Comparison of ENCODE assay signal across 14 cellular contexts in the genomic region with DNA sequence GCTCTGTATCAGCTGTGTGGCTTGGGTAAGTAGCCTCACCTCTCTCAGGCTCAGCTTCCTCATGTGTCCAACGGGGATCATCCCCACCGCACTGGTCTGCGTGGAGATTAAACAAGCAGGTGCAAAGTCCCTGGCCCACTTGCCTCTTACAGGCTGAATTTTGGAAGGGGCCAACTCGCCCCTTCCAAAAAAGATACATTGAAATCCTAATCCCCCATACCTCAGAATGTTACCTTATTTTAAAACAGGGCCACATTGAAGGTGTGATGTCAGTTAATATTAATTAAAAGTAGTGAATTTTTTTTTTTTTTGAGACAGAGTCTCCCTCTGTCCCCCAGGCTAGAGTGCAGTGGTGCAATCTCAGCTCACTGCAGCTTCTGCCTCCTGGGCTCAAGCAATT.
"Had no signal": no experiment of that assay in that cellular context is flagged by ENCODE, and none has a peak within 500 bp of the region (broad histone marks: within the 10 kb centered on the region; RNA-seq: fewer than 3 reads in every experiment).

No MANE protein-coding gene starts in this region.

- H2AFZ ChIP-seq: parathyroid adenoma had no signal

- H3K27me3 ChIP-seq: ascending aorta, gastroesophageal sphincter had no signal

- DNase-seq: activated CD4-positive, alpha-beta memory T cell treated with anti-CD3 and anti-CD28 coated beads, Interleukin-2, amount 10 ng/mL, durations not matched to agents 7 days and 5 days; activated CD4-positive, alpha-beta T cell treated with anti-CD3 and anti-CD28 coated beads for 4 hours; activated naive CD4-positive, alpha-beta T cell treated with anti-CD3 and anti-CD28 coated beads, Interleukin-2, amount 10 ng/mL, durations not matched to agents 7 days and 5 days; activated T-cell treated with anti-CD3 and anti-CD28 coated beads, Interleukin-2, amount 50 U/mL, for 24 hours; erythroblast; naive thymus-derived CD8-positive, alpha-beta T cell; stimulated activated CD4-positive, alpha-beta T cell treated with anti-CD3 and anti-CD28 coated beads, Interleukin-4, amount 100 ng/mL, for 4 hours; stimulated activated CD8-positive, alpha-beta memory T cell treated with anti-CD3 and anti-CD28 coated beads, Interleukin-4, amount 100 ng/mL, for 48 hours; stimulated activated naive CD4-positive, alpha-beta T cell treated with Interleukin-2 at 50 U/mL for 16 hours had no signal

- ATAC-seq: gastroesophageal sphincter; naive thymus-derived CD8-positive, alpha-beta T cell had no signal

- H3K9ac ChIP-seq: parathyroid adenoma had no signal

- H3K36me3 ChIP-seq: ascending aorta, gastroesophageal sphincter had no signal

- H3K4me2 ChIP-seq: smooth muscle cell had no signal

- FAIRE-seq: islet of Langerhans had no signal

- H3K9me3 ChIP-seq: ascending aorta, gastroesophageal sphincter had no signal

- H3K4me3 ChIP-seq: ascending aorta, gastroesophageal sphincter, smooth muscle cell had no signal

- H3K27ac ChIP-seq: ascending aorta, gastroesophageal sphincter, parathyroid adenoma had no signal
